12 cellular contexts compared by ENCODE assay signal in genomic region chr1:22412932-22413727, GRCh38. TPM values are rescaled to one million over a fixed set of nuclear protein-coding genes. Genes with fewer than 3 reads are reported as not detected.
DNase-seq lines count a peak whose midpoint lies in the region; ATAC-seq, FAIRE-seq and TF ChIP-seq lines count a peak whose summit lies in the region.
"Had no signal": no experiment of that assay in that cellular context is flagged by ENCODE, and none has a peak within 500 bp of the region (broad histone marks: within the 10 kb centered on the region; RNA-seq: fewer than 3 reads in every experiment).

No MANE protein-coding gene starts in this region.

- ATAC-seq in lower lobe of right lung = peak; percentile 17 to 48
- ATAC-seq in GM18907 (IDR thresholded peaks at IDR 0.05; ENCODE audit: unreplicated experiment) = no peak

- H3K36me3 Mint-ChIP-seq in activated naive CD4-positive, alpha-beta T cell treated with anti-CD3 and anti-CD28 coated beads, Interleukin-2, amount 10 ng/mL, durations not matched to agents 7 days and 5 days = no peaks in the 10 kb centered on the region

- DNase-seq in AG08395 (ENCODE audit: low spot score) (peak; percentile 87), HPDE6-E6E7 (ENCODE audit: extremely low spot score) (peak; percentile 36), bronchial epithelial cell (ENCODE audit: low read depth) (peak; percentile 59), lower lobe of right lung (no peak), GM13976 (ENCODE audit: low spot score) (no peak)
- DNase-seq in stimulated activated CD4-positive, alpha-beta T cell treated with anti-CD3 and anti-CD28 coated beads, Interleukin-1b, Interleukin-23, amount 100 ng/mL, for 48 hours = no peak
- DNase-seq in activated naive CD4-positive, alpha-beta T cell treated with anti-CD3 and anti-CD28 coated beads, Interleukin-2, amount 10 ng/mL, durations not matched to agents 7 days and 5 days = no peak
- DNase-seq: activated T-cell treated with anti-CD3 and anti-CD28 coated beads, Interleukin-2, amount 50 U/mL, for 24 hours; AML-193 had no signal

- H3K9me3 ChIP-seq in lower lobe of right lung = no peaks in the 10 kb centered on the region
- H3K9me3 ChIP-seq: neutrophil, thoracic aorta had no signal

- no peak for TF ChIP-seq CTCF in bronchial epithelial cell (IDR thresholded peaks at IDR 0.05; ENCODE audit: insufficient read depth, low read length, severe bottlenecking)
- no peak for TF ChIP-seq CTCF in lower lobe of right lung (IDR thresholded peaks at IDR 0.05)
- no peak for TF ChIP-seq CTCF in GM13976 (IDR thresholded peaks at IDR 0.05; ENCODE audit: borderline replicate concordance, control extremely low read depth, extremely low read depth, insufficient read depth, missing control alignments)

- H3K27me3 Mint-ChIP-seq in activated naive CD4-positive, alpha-beta T cell treated with anti-CD3 and anti-CD28 coated beads, Interleukin-2, amount 10 ng/mL, durations not matched to agents 7 days and 5 days = peaks cover 65% of the 10 kb centered on the region

- peak; percentile 75 for FAIRE-seq in bronchial epithelial cell (lab: Jason Lieb, UNC)

- H3K4me1 ChIP-seq in lower lobe of right lung = peaks cover 16% of the 10 kb centered on the region

- intact Hi-C loops in lower lobe of right lung (cut with DNase I) = no loop called here

- H3K4me3 ChIP-seq in bronchial epithelial cell (ENCODE audit: low read depth, low read length) (no peak overlapping the region), lower lobe of right lung (no peak overlapping the region)
- H3K4me3 ChIP-seq: thoracic aorta had no signal

- no peak overlapping the region for H3K27ac Mint-ChIP-seq in activated naive CD4-positive, alpha-beta T cell treated with anti-CD3 and anti-CD28 coated beads, Interleukin-2, amount 10 ng/mL, durations not matched to agents 7 days and 5 days
- H3K27ac Mint-ChIP-seq: activated T-cell treated with anti-CD3 and anti-CD28 coated beads, Interleukin-2, amount 50 U/mL, for 24 hours had no signal

- H3K27ac ChIP-seq in lower lobe of right lung = peak overlapping the region; percentile 18
- H3K27ac ChIP-seq: neutrophil, thoracic aorta had no signal

- H3K27me3 ChIP-seq in bronchial epithelial cell (ENCODE audit: control insufficient read depth, insufficient read depth, low read length) (peaks cover 1% of the 10 kb centered on the region), lower lobe of right lung (ENCODE audit: low read depth) (peaks cover 2% of the 10 kb centered on the region)

- no peaks in the 10 kb centered on the region for H3K4me1 Mint-ChIP-seq in activated naive CD4-positive, alpha-beta T cell treated with anti-CD3 and anti-CD28 coated beads, Interleukin-2, amount 10 ng/mL, durations not matched to agents 7 days and 5 days

- H3K9me3 Mint-ChIP-seq in activated naive CD4-positive, alpha-beta T cell treated with anti-CD3 and anti-CD28 coated beads, Interleukin-2, amount 10 ng/mL, durations not matched to agents 7 days and 5 days = no peaks in the 10 kb centered on the region
- H3K9me3 Mint-ChIP-seq: activated T-cell treated with anti-CD3 and anti-CD28 coated beads, Interleukin-2, amount 50 U/mL, for 24 hours had no signal

- H3K36me3 ChIP-seq in bronchial epithelial cell (ENCODE audit: control insufficient read depth, insufficient read depth, low read length) (no peaks in the 10 kb centered on the region), lower lobe of right lung (no peaks in the 10 kb centered on the region)
- H3K36me3 ChIP-seq: neutrophil, thoracic aorta had no signal

- CTCF ChIA-PET in activated naive CD4-positive, alpha-beta T cell treated with anti-CD3 and anti-CD28 coated beads, Interleukin-2, amount 10 ng/mL, durations not matched to agents 7 days and 5 days (lab: Charles Lee) = interaction anchor here (0.6 to 1.3 kb wide), 2 partner anchors 250 to 282 kb away, joined by 3 to 5 read pairs; no protein-coding TSS in a partner anchor

- in situ Hi-C loops in GM13976 (cut with MboI; ENCODE audit: low sequenced_read_pairs, unreplicated experiment) = loop anchor here (10.0 kb wide), 1 partner anchor 278 kb away; no protein-coding TSS in a partner anchor

- H3K4me3 Mint-ChIP-seq in activated naive CD4-positive, alpha-beta T cell treated with anti-CD3 and anti-CD28 coated beads, Interleukin-2, amount 10 ng/mL, durations not matched to agents 7 days and 5 days = no peak overlapping the region
- H3K4me3 Mint-ChIP-seq: activated T-cell treated with anti-CD3 and anti-CD28 coated beads, Interleukin-2, amount 50 U/mL, for 24 hours had no signal

RNA-seq across cellular contexts. Expression of gene ZBTB40, which starts 38.5 kb away (rescaled TPM):
- total RNA-seq in bronchial epithelial cell (7.4 and 9.9 TPM in 2 replicates), lower lobe of right lung (25.3 TPM)

Comparison
In these comparisons a context has a peak if more than half of its experiments do, and no peak if none do; other contexts are left out.
1. DNase-seq: peak in AG08395 (single experiment), HPDE6-E6E7 (single experiment) and bronchial epithelial cell (single experiment); none in lower lobe of right lung (single experiment), GM13976 (single experiment), stimulated activated CD4-positive, alpha-beta T cell treated with anti-CD3 and anti-CD28 coated beads, Interleukin-1b, Interleukin-23, amount 100 ng/mL, for 48 hours (single experiment) and activated naive CD4-positive, alpha-beta T cell treated with anti-CD3 and anti-CD28 coated beads, Interleukin-2, amount 10 ng/mL, durations not matched to agents 7 days and 5 days (single experiment).